20 cellular contexts compared by ENCODE assay signal in genomic region chr5:125194901-125195300, GRCh38.
"Had no signal": no experiment of that assay in that cellular context is flagged by ENCODE, and none has a peak within 500 bp of the region (broad histone marks: within the 10 kb centered on the region; RNA-seq: fewer than 3 reads in every experiment).

No MANE protein-coding gene starts in this region.

- DNase-seq: effector CD4-positive, alpha-beta T cell; heart right ventricle; hypothalamus; islet precursor cell; mammary epithelial cell; naive thymus-derived CD4-positive, alpha-beta T cell; nephron progenitor cell; posterior cingulate gyrus; sigmoid colon; stimulated activated CD4-positive, alpha-beta T cell treated with anti-CD3 and anti-CD28 coated beads, Interleukin-12 subunit alpha, Interleukin-12 subunit beta, amount 100 ng/mL, for 4 hours; stimulated activated naive CD4-positive, alpha-beta T cell; stomach; substantia nigra; transverse colon had no signal

- H3K36me3 ChIP-seq: heart right ventricle, right atrium auricular region, sigmoid colon, stomach, thoracic aorta, transverse colon had no signal

- ATAC-seq: heart right ventricle; left lobe of liver; naive thymus-derived CD4-positive, alpha-beta T cell had no signal

- H3K4me3 ChIP-seq: coronary artery, heart right ventricle, right atrium auricular region, sigmoid colon, skin epidermis, stomach, thoracic aorta, transverse colon had no signal

- H3K27ac ChIP-seq: coronary artery, sigmoid colon, skin epidermis, stomach, thoracic aorta, transverse colon had no signal

- FAIRE-seq: frontal cortex had no signal

- H3K27me3 ChIP-seq: heart right ventricle, right atrium auricular region, sigmoid colon, stomach, transverse colon had no signal

- H3K9me3 ChIP-seq: heart right ventricle, right atrium auricular region, sigmoid colon, stomach, thoracic aorta, transverse colon had no signal
